Comparison of ENCODE assay signal across 19 cellular contexts in genomic region chr10:103630156-103630555, GRCh38.
"Had no signal": no experiment of that assay in that cellular context is flagged by ENCODE, and none has a peak within 500 bp of the region (broad histone marks: within the 10 kb centered on the region; RNA-seq: fewer than 3 reads in every experiment).

No MANE protein-coding gene starts in this region.

- H3K9me3 ChIP-seq: colonic mucosa, gastroesophageal sphincter, heart left ventricle, testis had no signal

- H3K36me3 ChIP-seq: colonic mucosa had no signal

- FAIRE-seq: kidney had no signal

- H3K4me1 ChIP-seq: colonic mucosa had no signal

- ATAC-seq: activated T-helper 17 cell treated with anti-CD3 and anti-CD28 coated beads, Interleukin-2, amount 50 U/mL, for 72 hours; gastroesophageal sphincter; heart left ventricle; left lobe of liver; stimulated activated naive CD8-positive, alpha-beta T cell treated with anti-CD3 and anti-CD28 coated beads, Interleukin-15, amount 100 ng/mL, for 72 hours had no signal

- H3K27me3 ChIP-seq: colonic mucosa, gastroesophageal sphincter, heart left ventricle, testis had no signal

- H3K27ac ChIP-seq: colonic mucosa, gastroesophageal sphincter, heart left ventricle, testis had no signal

- H3K4me3 ChIP-seq: colonic mucosa, gastroesophageal sphincter, heart left ventricle, skin epidermis, testis had no signal

- DNase-seq: activated CD4-positive, alpha-beta memory T cell treated with anti-CD3 and anti-CD28 coated beads for 36 hours; activated CD4-positive, alpha-beta T cell treated with anti-CD3 and anti-CD28 coated beads for 4 hours; activated naive CD4-positive, alpha-beta T cell; activated naive CD8-positive, alpha-beta T cell treated with anti-CD3 and anti-CD28 coated beads for 36 hours; activated T-cell treated with anti-CD3 and anti-CD28 coated beads, Interleukin-2, amount 50 U/mL, for 1 hour; colonic mucosa; heart left ventricle; kidney; midbrain; nephron progenitor cell; occipital lobe; stimulated activated CD4-positive, alpha-beta T cell treated with anti-CD3 and anti-CD28 coated beads, Interleukin-15, amount 100 ng/mL, for 24 hours; stimulated activated CD4-positive, alpha-beta T cell treated with anti-CD3 and anti-CD28 coated beads, Interleukin-2, amount 100 ng/mL, for 48 hours; stimulated activated naive CD8-positive, alpha-beta T cell treated with anti-CD3 and anti-CD28 coated beads, Interleukin-15, amount 100 ng/mL, for 72 hours; testis had no signal
